In genomic region chr10:98292976-98293375, GRCh38 we compare ENCODE assay signal across 20 cellular contexts. TPM values are rescaled to one million over a fixed set of nuclear protein-coding genes. Genes with fewer than 3 reads are reported as not detected.
DNase-seq lines count a peak whose midpoint lies in the region; ATAC-seq and TF ChIP-seq lines count a peak whose summit lies in the region.
"Had no signal": no experiment of that assay in that cellular context is flagged by ENCODE, and none has a peak within 500 bp of the region (broad histone marks: within the 10 kb centered on the region; RNA-seq: fewer than 3 reads in every experiment).

No MANE protein-coding gene starts in this region.

- H3K4me1 Mint-ChIP-seq in type B pancreatic cell (ENCODE audit: unreplicated experiment) = peaks cover 25% of the 10 kb centered on the region
- no peaks in the 10 kb centered on the region for H3K4me1 Mint-ChIP-seq in activated CD8-positive, alpha-beta memory T cell treated with anti-CD3 and anti-CD28 coated beads, Interleukin-2, amount 10 ng/mL, durations not matched to agents 7 days and 5 days

- H3K27me3 ChIP-seq in left ventricle myocardium inferior (ENCODE audit: low read depth) = peaks cover 12% of the 10 kb centered on the region
- no peaks in the 10 kb centered on the region for H3K27me3 ChIP-seq in breast epithelium
- peaks cover 3% of the 10 kb centered on the region for H3K27me3 ChIP-seq in trophoblast cell (ENCODE audit: insufficient read depth, low read length)

- no peak overlapping the region for H3K9ac ChIP-seq in trophoblast cell (ENCODE audit: low read length)

- H2BK5ac ChIP-seq in trophoblast cell (ENCODE audit: low read depth, low read length, poor library complexity) = no peak overlapping the region

- H3K4me3 Mint-ChIP-seq in type B pancreatic cell = no peak overlapping the region
- H3K4me3 Mint-ChIP-seq in activated CD8-positive, alpha-beta memory T cell treated with anti-CD3 and anti-CD28 coated beads, Interleukin-2, amount 10 ng/mL, durations not matched to agents 7 days and 5 days = no peak overlapping the region
- H3K4me3 Mint-ChIP-seq: CD4-positive, CD25-positive, alpha-beta regulatory T cell had no signal

- H3K36me3 ChIP-seq in left ventricle myocardium inferior = no peaks in the 10 kb centered on the region
- H3K36me3 ChIP-seq in breast epithelium = no peaks in the 10 kb centered on the region
- no peaks in the 10 kb centered on the region for H3K36me3 ChIP-seq in trophoblast cell (ENCODE audit: control insufficient read depth in 1 of 2, insufficient read depth in 2 of 2, low read length in 2 of 2)

- H3K4ac ChIP-seq in trophoblast cell (ENCODE audit: low read depth, low read length) = no peak overlapping the region

- H3K4me2 ChIP-seq in trophoblast cell (ENCODE audit: low read length) = no peak overlapping the region

- H4K8ac ChIP-seq in trophoblast cell (ENCODE audit: low read depth, low read length) = no peak overlapping the region

- H3K27ac ChIP-seq in left ventricle myocardium inferior (replicated peaks) (no peak overlapping the region), breast epithelium (peak overlapping the region; percentile 83 to 88), trophoblast cell (ENCODE audit: low read depth, low read length) (no peak overlapping the region)
- H3K27ac ChIP-seq: HL-60 had no signal

- H3K79me1 ChIP-seq in trophoblast cell (ENCODE audit: low read length) = no peaks in the 10 kb centered on the region

- H3K36me3 Mint-ChIP-seq in type B pancreatic cell = no peaks in the 10 kb centered on the region
- no peaks in the 10 kb centered on the region for H3K36me3 Mint-ChIP-seq in activated CD8-positive, alpha-beta memory T cell treated with anti-CD3 and anti-CD28 coated beads, Interleukin-2, amount 10 ng/mL, durations not matched to agents 7 days and 5 days
- H3K36me3 Mint-ChIP-seq: CD4-positive, CD25-positive, alpha-beta regulatory T cell had no signal

- H2BK120ac ChIP-seq in trophoblast cell (ENCODE audit: insufficient read depth, low read length, poor library complexity) = no peak overlapping the region

- peak overlapping the region; percentile 82 for H3K27ac Mint-ChIP-seq in type B pancreatic cell
- H3K27ac Mint-ChIP-seq in activated CD8-positive, alpha-beta memory T cell treated with anti-CD3 and anti-CD28 coated beads, Interleukin-2, amount 10 ng/mL, durations not matched to agents 7 days and 5 days = no peak overlapping the region
- H3K27ac Mint-ChIP-seq: CD4-positive, CD25-positive, alpha-beta regulatory T cell had no signal

- no peak overlapping the region for H2BK12ac ChIP-seq in trophoblast cell (ENCODE audit: low read length)

- H3K4me1 ChIP-seq in left ventricle myocardium inferior (peaks cover 41% of the 10 kb centered on the region), breast epithelium (peaks cover 0 to 5% of the 10 kb centered on the region in 2 donors), trophoblast cell (ENCODE audit: control insufficient read depth in 1 of 2, insufficient read depth in 2 of 2, low read length in 2 of 2) (peaks cover 0 to 3% of the 10 kb centered on the region in 2 experiments)

- TF ChIP-seq CTCF in left ventricle myocardium inferior (IDR thresholded peaks at IDR 0.05; ENCODE audit: borderline replicate concordance) (no peak), breast epithelium (IDR thresholded peaks at IDR 0.05) (no peak), type B pancreatic cell (conservative IDR thresholded peaks at IDR 0.05) (no peak)

- H3K4me3 ChIP-seq in left ventricle myocardium inferior = no peak overlapping the region
- H3K4me3 ChIP-seq in breast epithelium = no peak overlapping the region
- H3K4me3 ChIP-seq in trophoblast cell (ENCODE audit: low read depth, low read length) = no peak overlapping the region

- H3K18ac ChIP-seq in trophoblast cell (ENCODE audit: low read length) = no peak overlapping the region

- CTCF ChIA-PET in activated CD8-positive, alpha-beta memory T cell treated with anti-CD3 and anti-CD28 coated beads, Interleukin-2, amount 10 ng/mL, durations not matched to agents 7 days and 5 days (lab: Charles Lee) = no interaction called here

- ATAC-seq in Right ventricle myocardium inferior (peak; percentile 42), HG02852 (IDR thresholded peaks at IDR 0.05; ENCODE audit: unreplicated experiment) (no peak)
- no peak for ATAC-seq in activated CD8-positive, alpha-beta memory T cell treated with anti-CD3 and anti-CD28 coated beads, Interleukin-2, amount 10 ng/mL, durations not matched to agents 7 days and 5 days

- no peak overlapping the region for H2AK5ac ChIP-seq in trophoblast cell (ENCODE audit: low read length)

- no peak overlapping the region for H3K14ac ChIP-seq in trophoblast cell (ENCODE audit: low read length)

- no peak overlapping the region for H4K12ac ChIP-seq in trophoblast cell (ENCODE audit: low read depth, low read length)

- no peak for DNase-seq in Right ventricle myocardium inferior (ENCODE audit: missing footprints)
- no peak for DNase-seq in left ventricle myocardium inferior
- no peak for DNase-seq in breast epithelium (ENCODE audit: low spot score in 2 of 2)
- DNase-seq in mesenteric fat pad (ENCODE audit: low spot score) = peak; percentile 55
- no peak for DNase-seq in type B pancreatic cell (ENCODE audit: extremely low spot score, unreplicated experiment)
- DNase-seq in activated CD8-positive, alpha-beta memory T cell treated with anti-CD3 and anti-CD28 coated beads, Interleukin-2, amount 10 ng/mL, durations not matched to agents 7 days and 5 days = no peak
- no peak for DNase-seq in trophoblast cell
- DNase-seq: 8988T; CD4-positive, CD25-positive, alpha-beta regulatory T cell; COR-L47; DMS 273 treated with DMSO at 0.1 percent for 48 hours; DND-41; IMR-90; NCI-H1436; NCI-H1930; NCI-H2171; NCI-H446 treated with DMSO at 0.1 percent for 48 hours; OCI-M1 had no signal

- H3K9me3 ChIP-seq in left ventricle myocardium inferior (replicated peaks) = no peaks in the 10 kb centered on the region
- H3K9me3 ChIP-seq in breast epithelium = no peaks in the 10 kb centered on the region
- peaks cover 1% of the 10 kb centered on the region for H3K9me3 ChIP-seq in trophoblast cell (ENCODE audit: insufficient read depth, low read depth, low read length)

- no peaks in the 10 kb centered on the region for H3K79me2 ChIP-seq in trophoblast cell (ENCODE audit: control insufficient read depth, insufficient read depth, low read length, poor library complexity)

- no peak overlapping the region for H2AFZ ChIP-seq in trophoblast cell (ENCODE audit: insufficient read depth, low read length, poor library complexity)

- peaks cover 9% of the 10 kb centered on the region for H3K27me3 Mint-ChIP-seq in type B pancreatic cell
- H3K27me3 Mint-ChIP-seq in activated CD8-positive, alpha-beta memory T cell treated with anti-CD3 and anti-CD28 coated beads, Interleukin-2, amount 10 ng/mL, durations not matched to agents 7 days and 5 days = peaks cover 18% of the 10 kb centered on the region

- no CpG with 5 or more reads among the region's 4 CpGs for WGBS in trophoblast cell (ENCODE audit: extremely low coverage, insufficient coverage, insufficient read length)

- no peak overlapping the region for H3K23ac ChIP-seq in trophoblast cell (ENCODE audit: low read length)

- peaks cover 5% of the 10 kb centered on the region for H3K9me3 Mint-ChIP-seq in type B pancreatic cell
- no peaks in the 10 kb centered on the region for H3K9me3 Mint-ChIP-seq in activated CD8-positive, alpha-beta memory T cell treated with anti-CD3 and anti-CD28 coated beads, Interleukin-2, amount 10 ng/mL, durations not matched to agents 7 days and 5 days (ENCODE audit: low read depth)

- intact Hi-C loops in Right ventricle myocardium inferior (cut with DNase I) (no loop called here), left ventricle myocardium inferior (cut with micrococcal nuclease) (no loop called here), breast epithelium (cut with DNase I; ENCODE audit: low total_unique reads) (no loop called here)

- H4K91ac ChIP-seq in trophoblast cell (ENCODE audit: low read depth, low read length) = no peak overlapping the region

- no peak for TF ChIP-seq POLR2A in breast epithelium (IDR thresholded peaks at IDR 0.05)

RNA-seq across cellular contexts. Expression of gene LOXL4, which starts 25.0 kb away (rescaled TPM):
- total RNA-seq in Right ventricle myocardium inferior (0.54 TPM), left ventricle myocardium inferior (1.4 TPM), breast epithelium (10 to 100 TPM in 1 of 3 donors, 1 to 10 TPM in 2; 6.9 to 26.1 (median 6.9) TPM), mesenteric fat pad (39.6 TPM), type B pancreatic cell (ENCODE audit: low replicate concordance) (40.5 and 59.4 TPM in 2 replicates)
- total RNA-seq in activated CD8-positive, alpha-beta memory T cell treated with anti-CD3 and anti-CD28 coated beads, Interleukin-2, amount 10 ng/mL, durations not matched to agents 7 days and 5 days = not detected
- polyA plus RNA-seq in trophoblast cell (2013) = 0.23 and 0.36 TPM in 2 replicates
- total RNA-seq: CD4-positive, CD25-positive, alpha-beta regulatory T cell had no signal

Comparison
In these comparisons a context has a peak if more than half of its experiments do, and no peak if none do; other contexts are left out.
1. H3K27ac ChIP-seq: peak in breast epithelium (2 of 2); none in left ventricle myocardium inferior (single experiment) and trophoblast cell (single experiment).